9 cellular contexts compared by ENCODE assay signal in the genomic region with DNA sequence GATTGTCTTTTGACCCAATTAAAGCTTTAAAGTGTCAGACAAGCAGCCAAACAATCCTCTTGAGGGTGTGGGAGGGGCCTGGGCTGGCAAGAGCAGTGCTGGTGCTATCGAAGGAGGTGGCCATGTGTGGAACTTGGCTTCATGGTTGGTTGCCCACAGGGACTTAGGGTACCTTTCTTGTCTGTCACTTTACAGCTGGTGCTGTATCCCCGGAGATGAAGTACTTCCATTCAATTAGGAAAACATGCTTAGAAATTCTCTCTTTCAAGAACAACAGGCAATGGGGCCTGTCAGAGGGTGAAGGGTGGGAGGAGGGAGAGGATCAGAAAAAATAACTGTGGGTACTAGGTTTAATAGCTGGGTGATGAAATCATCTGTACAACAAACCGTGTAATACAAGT.
A peak's percentile ranks its signal among the peaks of the same experiment; 100 is the strongest.
DNase-seq lines count a peak whose midpoint lies in the region; ATAC-seq and TF ChIP-seq lines count a peak whose summit lies in the region.
"Had no signal": no experiment of that assay in that cellular context is flagged by ENCODE, and none has a peak within 500 bp of the region (broad histone marks: within the 10 kb centered on the region; RNA-seq: fewer than 3 reads in every experiment).

No MANE protein-coding gene starts in this region.

- peak overlapping the region in 3 of 6 donors; percentile 2 to 27 (median 23) for H3K27ac Mint-ChIP-seq in naive B cell

- 66 to 81% (median 73%) methylated on average over 3 of the region's 3 CpGs for WGBS in adrenal gland, 4 donors

- H3K9me3 ChIP-seq in adrenal gland (replicated peaks in 1 of 3) (no peaks in the 10 kb centered on the region), MG63 (no peaks in the 10 kb centered on the region)
- H3K9me3 ChIP-seq: psoas muscle had no signal

- H3K4me3 Mint-ChIP-seq in naive B cell, result no peak overlapping the region

- peaks cover 4 to 5% of the 10 kb centered on the region in 2 donors for H3K36me3 Mint-ChIP-seq in naive B cell

- H3K36me3 ChIP-seq in adrenal gland (replicated peaks in 1 of 2), result no peaks in the 10 kb centered on the region
- no peaks in the 10 kb centered on the region for H3K36me3 ChIP-seq in MG63

- ATAC-seq in GM21360 (IDR thresholded peaks at IDR 0.05; ENCODE audit: unreplicated experiment), result peak; percentile 34
- ATAC-seq in HG03521 (IDR thresholded peaks at IDR 0.05; ENCODE audit: unreplicated experiment), result peak; percentile 50
- ATAC-seq in naive B cell (ENCODE audit: low read depth in 2 of 2), result peak; percentile 82 to 93

- intact Hi-C loops in adrenal gland (cut with DNase I), result no loop called here

- peaks cover 12 to 18% (median 13%) of the 10 kb centered on the region in 3 donors for H3K4me1 Mint-ChIP-seq in naive B cell

- H3K27me3 Mint-ChIP-seq in naive B cell, result no peaks in the 10 kb centered on the region

- H3K9me3 Mint-ChIP-seq in naive B cell, result peaks cover 0 to 2% (median 0%) of the 10 kb centered on the region in 7 donors

- TF ChIP-seq POLR2A in adrenal gland (IDR thresholded peaks at IDR 0.05), result no peak

- H3K4me3 ChIP-seq in adrenal gland (no peak overlapping the region), MG63 (no peak overlapping the region)
- H3K4me3 ChIP-seq: psoas muscle had no signal

- H3K4me1 ChIP-seq in adrenal gland (replicated peaks in 1 of 2), result peaks cover 22 to 37% of the 10 kb centered on the region in 2 donors

- peak; percentile 97 for DNase-seq in DMS79 (lab: John Stamatoyannopoulos, UW)
- DNase-seq in adrenal gland, result no peak
- no peak for DNase-seq in naive B cell
- no peak for DNase-seq in SHP77 (lab: John Stamatoyannopoulos, UW)
- no peak for DNase-seq in MG63
- no peak for DNase-seq in stimulated activated CD4-positive, alpha-beta T cell treated with anti-CD3 and anti-CD28 coated beads, Interleukin-12 subunit alpha, Interleukin-12 subunit beta, amount 100 ng/mL, for 4 hours
- DNase-seq: psoas muscle had no signal

- H3K27ac ChIP-seq in adrenal gland, result peak overlapping the region in 3 of 5 donors; percentile 31 to 56 (median 44)
- H3K27ac ChIP-seq: psoas muscle had no signal

- TF ChIP-seq CTCF in adrenal gland (IDR thresholded peaks at IDR 0.05), result no peak

- H3K27me3 ChIP-seq in adrenal gland (no peaks in the 10 kb centered on the region), MG63 (no peaks in the 10 kb centered on the region)

Comparison
In these comparisons a context has a peak if more than half of its experiments do, and no peak if none do; other contexts are left out.
1. ATAC-seq: peak in every context shown above with its lines; median percentile 88 in naive B cell; 50 in HG03521; 34 in GM21360.